Comparison of ENCODE assay signal across 19 cellular contexts in the genomic region with DNA sequence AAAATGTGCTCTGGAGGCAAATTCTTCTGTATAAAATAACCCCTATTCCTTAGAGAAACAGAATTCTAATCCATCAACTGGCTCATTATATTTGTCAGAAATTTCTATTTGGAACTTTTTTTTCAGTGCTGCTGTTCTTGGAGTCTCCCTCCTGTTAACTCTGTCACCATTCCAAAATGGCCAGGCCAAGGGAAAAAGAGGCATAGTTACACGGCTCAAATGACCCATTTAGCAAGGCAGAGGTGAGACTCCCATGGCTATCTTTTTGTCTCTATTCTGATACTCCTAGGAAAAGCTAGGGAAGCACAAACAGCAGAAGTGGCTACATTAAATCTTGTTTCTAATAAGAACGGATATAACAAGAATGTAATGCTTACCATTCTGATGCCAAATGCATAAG.
A peak's percentile ranks its signal among the peaks of the same experiment; 100 is the strongest.
DNase-seq lines count a peak whose midpoint lies in the region; ATAC-seq and TF ChIP-seq lines count a peak whose summit lies in the region.
"Had no signal": no experiment of that assay in that cellular context is flagged by ENCODE, and none has a peak within 500 bp of the region (broad histone marks: within the 10 kb centered on the region; RNA-seq: fewer than 3 reads in every experiment).

No MANE protein-coding gene starts in this region.

- H3K9ac ChIP-seq in BLaER1 treated with 17β-estradiol and CSF1 and Interleukin-3, amounts not matched to agents 10 nM and 100 nM: no peak overlapping the region; a peak in 1 of 22 replicates

- H3K4me3 Mint-ChIP-seq in immature natural killer cell: no peak overlapping the region
- no peak overlapping the region for H3K4me3 Mint-ChIP-seq in stimulated activated naive B cell treated with anti-CD40 and anti-IgM and Interleukin-4, amounts not matched to agents 10 μg/mL and 1 μg/mL and 100 μg/mL, for 72 hours
- H3K4me3 Mint-ChIP-seq: activated naive CD8-positive, alpha-beta T cell treated with anti-CD3 and anti-CD28 coated beads for 36 hours; activated T-helper 1 cell treated with anti-CD3 and anti-CD28 coated beads, Interleukin-12 subunit alpha, Interleukin-12 subunit beta, Interleukin-2, Interleukin-4 antibody, amounts not matched to agents 30 ng/mL and 10 ng/mL and 1 ng/mL, durations not matched to agents 14 hours and 24 hours and 36 hours had no signal

- H3K4me1 Mint-ChIP-seq in immature natural killer cell: peaks cover 20 to 50% of the 10 kb centered on the region in 2 donors
- H3K4me1 Mint-ChIP-seq in stimulated activated naive B cell treated with anti-CD40 and anti-IgM and Interleukin-4, amounts not matched to agents 10 μg/mL and 1 μg/mL and 100 μg/mL, for 72 hours: peaks cover 17 to 42% of the 10 kb centered on the region in 2 donors

- H3K4me2 ChIP-seq in BLaER1 treated with 17β-estradiol and CSF1 and Interleukin-3, amounts not matched to agents 10 nM and 100 nM: no peak overlapping the region

- no peak overlapping the region for H3K4me3 ChIP-seq in BLaER1 treated with 17β-estradiol and CSF1 and Interleukin-3, amounts not matched to agents 10 nM and 100 nM
- no peak overlapping the region for H3K4me3 ChIP-seq in upper lobe of right lung
- H3K4me3 ChIP-seq: mucosa of descending colon had no signal

- TF ChIP-seq CTCF in upper lobe of right lung (IDR thresholded peaks at IDR 0.05): no peak
- no peak for TF ChIP-seq CTCF in GM13976 (IDR thresholded peaks at IDR 0.05; ENCODE audit: borderline replicate concordance, control extremely low read depth, extremely low read depth, insufficient read depth, missing control alignments)

- H3K27me3 ChIP-seq in BLaER1 treated with 17β-estradiol and CSF1 and Interleukin-3, amounts not matched to agents 10 nM and 100 nM: no peaks in the 10 kb centered on the region
- no peaks in the 10 kb centered on the region for H3K27me3 ChIP-seq in upper lobe of right lung

- H3K9me3 Mint-ChIP-seq in immature natural killer cell: no peaks in the 10 kb centered on the region
- H3K9me3 Mint-ChIP-seq in stimulated activated naive B cell treated with anti-CD40 and anti-IgM and Interleukin-4, amounts not matched to agents 10 μg/mL and 1 μg/mL and 100 μg/mL, for 72 hours: no peaks in the 10 kb centered on the region
- H3K9me3 Mint-ChIP-seq: activated naive CD8-positive, alpha-beta T cell treated with anti-CD3 and anti-CD28 coated beads for 36 hours; activated T-helper 1 cell treated with anti-CD3 and anti-CD28 coated beads, Interleukin-12 subunit alpha, Interleukin-12 subunit beta, Interleukin-2, Interleukin-4 antibody, amounts not matched to agents 30 ng/mL and 10 ng/mL and 1 ng/mL, durations not matched to agents 14 hours and 24 hours and 36 hours had no signal

- peaks cover 30 to 78% (median 50%) of the 10 kb centered on the region in 10 experiments for H3K4me1 ChIP-seq in BLaER1 treated with 17β-estradiol and CSF1 and Interleukin-3, amounts not matched to agents 10 nM and 100 nM
- peaks cover 29% of the 10 kb centered on the region for H3K4me1 ChIP-seq in upper lobe of right lung

- ATAC-seq in stimulated activated naive B cell treated with anti-CD40 and anti-IgM and Interleukin-4, amounts not matched to agents 10 μg/mL and 1 μg/mL and 100 μg/mL, for 72 hours (replicated peaks): no peak
- ATAC-seq in upper lobe of right lung: no peak
- ATAC-seq: HCT116, HepG2, left colon, mucosa of descending colon had no signal

- in situ Hi-C loops in GM13976 (cut with MboI; ENCODE audit: low sequenced_read_pairs, unreplicated experiment): no loop called here

- H3K36me3 Mint-ChIP-seq in immature natural killer cell: peaks cover 6 to 15% (median 8%) of the 10 kb centered on the region in 3 donors
- H3K36me3 Mint-ChIP-seq in stimulated activated naive B cell treated with anti-CD40 and anti-IgM and Interleukin-4, amounts not matched to agents 10 μg/mL and 1 μg/mL and 100 μg/mL, for 72 hours: peaks cover 21 to 49% of the 10 kb centered on the region in 2 donors

- peak in 1 of 61 donors; percentile 18 for DNase-seq in caudate nucleus (lab: John Stamatoyannopoulos, UW)
- DNase-seq in immature natural killer cell: no peak
- no peak for DNase-seq in stimulated activated naive B cell treated with anti-CD40 and anti-IgM and Interleukin-4, amounts not matched to agents 10 μg/mL and 1 μg/mL and 100 μg/mL, for 72 hours
- DNase-seq in activated CD8-positive, alpha-beta memory T cell treated with anti-CD3 and anti-CD28 coated beads for 24 hours: no peak
- DNase-seq in upper lobe of right lung: no peak
- no peak for DNase-seq in GM13976 (ENCODE audit: low spot score)
- no peak for DNase-seq in HK-2 (ENCODE audit: unreplicated experiment)
- DNase-seq: activated CD4-positive, CD25-positive, alpha-beta regulatory T cell treated with anti-CD3 and anti-CD28 coated beads, Interleukin-2, amount 50 U/mL, for 72 hours; activated naive CD8-positive, alpha-beta T cell treated with anti-CD3 and anti-CD28 coated beads for 36 hours; DMS79 treated with DMSO at 0.1 percent for 48 hours; erythroblast; left colon; mucosa of descending colon; stimulated activated CD4-positive, alpha-beta T cell treated with anti-CD3 and anti-CD28 coated beads, Interleukin-15, amount 100 ng/mL, for 24 hours; T1000 had no signal

- intact Hi-C loops in upper lobe of right lung (cut with DNase I): no loop called here

- H4K20me1 ChIP-seq in BLaER1 treated with 17β-estradiol and CSF1 and Interleukin-3, amounts not matched to agents 10 nM and 100 nM: no peaks in the 10 kb centered on the region

- peaks cover 55 to 89% (median 76%) of the 10 kb centered on the region in 11 experiments for H3K36me3 ChIP-seq in BLaER1 treated with 17β-estradiol and CSF1 and Interleukin-3, amounts not matched to agents 10 nM and 100 nM
- H3K36me3 ChIP-seq in upper lobe of right lung: peaks cover 26% of the 10 kb centered on the region

- H3K9me3 ChIP-seq in BLaER1 treated with 17β-estradiol and CSF1 and Interleukin-3, amounts not matched to agents 10 nM and 100 nM (replicated peaks in 1 of 11): no peaks in the 10 kb centered on the region
- no peaks in the 10 kb centered on the region for H3K9me3 ChIP-seq in upper lobe of right lung
- H3K9me3 ChIP-seq: mucosa of descending colon had no signal

- H3K27ac Mint-ChIP-seq in immature natural killer cell: peak overlapping the region in 5 of 6 donors; percentile 0 to 74 (median 44)
- peak overlapping the region; percentile 37 for H3K27ac Mint-ChIP-seq in stimulated activated naive B cell treated with anti-CD40 and anti-IgM and Interleukin-4, amounts not matched to agents 10 μg/mL and 1 μg/mL and 100 μg/mL, for 72 hours
- H3K27ac Mint-ChIP-seq: activated naive CD8-positive, alpha-beta T cell treated with anti-CD3 and anti-CD28 coated beads for 36 hours; activated T-helper 1 cell treated with anti-CD3 and anti-CD28 coated beads, Interleukin-12 subunit alpha, Interleukin-12 subunit beta, Interleukin-2, Interleukin-4 antibody, amounts not matched to agents 30 ng/mL and 10 ng/mL and 1 ng/mL, durations not matched to agents 14 hours and 24 hours and 36 hours had no signal

- no peaks in the 10 kb centered on the region for H3K27me3 Mint-ChIP-seq in immature natural killer cell (ENCODE audit: low read depth in 3 of 3)
- H3K27me3 Mint-ChIP-seq in stimulated activated naive B cell treated with anti-CD40 and anti-IgM and Interleukin-4, amounts not matched to agents 10 μg/mL and 1 μg/mL and 100 μg/mL, for 72 hours: no peaks in the 10 kb centered on the region
- H3K27me3 Mint-ChIP-seq: activated naive CD8-positive, alpha-beta T cell treated with anti-CD3 and anti-CD28 coated beads for 36 hours had no signal

- peak overlapping the region in 8 of 11 experiments; percentile 7 to 99 (median 22); a peak in 11 of 22 replicates for H3K27ac ChIP-seq in BLaER1 treated with 17β-estradiol and CSF1 and Interleukin-3, amounts not matched to agents 10 nM and 100 nM
- H3K27ac ChIP-seq in caudate nucleus (ENCODE audit: low read depth, low read length) (peak overlapping the region; percentile 84), upper lobe of right lung (no peak overlapping the region)
